In the genomic region with DNA sequence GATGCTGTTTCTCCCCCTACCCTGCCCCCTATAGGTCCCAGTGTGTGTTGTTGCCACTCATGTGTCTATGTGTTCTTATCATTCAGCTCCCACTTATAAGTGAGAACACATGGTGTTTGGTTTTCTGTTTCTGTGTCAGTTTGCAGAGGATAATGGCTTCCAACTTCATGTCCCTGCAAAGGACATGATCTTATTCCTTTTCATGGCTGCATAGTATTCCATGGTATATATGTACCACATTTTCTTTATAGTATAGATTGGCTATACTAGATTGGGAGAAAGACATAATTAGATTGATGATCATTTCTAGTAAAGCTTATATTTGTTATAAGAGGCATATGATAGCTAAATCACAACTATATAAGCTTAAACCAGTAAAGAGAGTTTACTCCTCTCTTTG, we compare ENCODE assay signal across 1 cellular context.
TF ChIP-seq lines count a peak whose summit lies in the region.

No MANE protein-coding gene starts in this region.

TF ChIP-seq in HEK293, 187 proteins besides CTCF, POLR2A, EP300 and RAD21 (continued from another document):
- 0 out of 2 replicates have a peak, but pooled peaks have one; percentile 40 for TF ChIP-seq ZNF280D (tag by site-specific recombination; IDR thresholded peaks at IDR 0.05)
